1 cellular context compared by ENCODE assay signal in the genomic region with DNA sequence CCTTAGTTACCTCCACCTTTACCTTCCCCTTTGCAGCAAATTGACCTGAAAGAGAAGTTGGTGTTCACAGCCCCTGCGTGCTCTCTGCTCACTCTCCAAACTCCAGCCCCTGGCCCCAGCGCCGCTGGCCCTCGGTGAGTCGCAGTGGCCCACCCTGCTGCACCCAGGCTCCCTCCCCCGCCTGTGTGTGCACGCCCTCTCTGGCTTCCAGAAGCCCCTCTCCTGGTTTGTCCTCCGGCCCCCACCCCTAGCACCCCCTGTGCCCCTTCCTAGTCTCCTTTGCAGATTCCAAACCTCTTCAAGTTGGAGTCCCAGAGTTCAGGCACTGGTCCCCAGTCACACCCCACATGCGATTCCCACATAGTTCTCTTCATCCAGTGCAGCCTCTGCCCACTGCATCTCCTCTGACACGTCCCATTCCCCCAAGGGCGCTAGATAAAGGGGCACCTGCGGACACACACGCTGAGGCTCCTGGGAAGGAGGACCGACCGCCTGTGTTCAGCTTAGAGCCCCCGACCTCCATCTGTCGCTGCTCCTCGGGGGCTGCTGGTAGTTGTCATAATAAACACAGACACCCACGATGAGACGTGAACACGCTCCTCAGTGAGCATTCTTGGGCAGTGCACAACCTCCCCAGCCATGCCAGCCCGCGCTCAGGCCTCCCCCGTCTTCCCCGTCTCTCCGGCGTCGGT.
TF ChIP-seq lines count a peak whose summit lies in the region.

No MANE protein-coding gene starts in this region.

TF ChIP-seq in H1, 55 proteins besides CTCF, POLR2A, EP300 and RAD21:
- TF ChIP-seq, protein P1, sequence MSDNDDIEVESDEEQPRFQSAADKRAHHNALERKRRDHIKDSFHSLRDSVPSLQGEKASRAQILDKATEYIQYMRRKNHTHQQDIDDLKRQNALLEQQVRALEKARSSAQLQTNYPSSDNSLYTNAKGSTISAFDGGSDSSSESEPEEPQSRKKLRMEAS (IDR thresholded peaks at IDR 0.05) = no peak
- TF ChIP-seq CEBPB (IDR thresholded peaks at IDR 0.05; ENCODE audit: low read depth, low read length) = no peak
- TF ChIP-seq BCL11A (IDR thresholded peaks at IDR 0.05; ENCODE audit: low read depth in 2 of 2, low read length in 2 of 2) = no peak
- no peak for TF ChIP-seq CBX5 (IDR thresholded peaks at IDR 0.05; ENCODE audit: low read depth, low read length)
- no peak for TF ChIP-seq HDAC6 (IDR thresholded peaks at IDR 0.05; ENCODE audit: low read depth, low read length)
- TF ChIP-seq SUZ12 (IDR thresholded peaks at IDR 0.05; ENCODE audit: low read length) = peak; percentile 60
- TF ChIP-seq FOSL1 (IDR thresholded peaks at IDR 0.05; ENCODE audit: insufficient read depth, low read depth, low read length) = no peak
